8 cellular contexts compared by ENCODE assay signal in genomic region chr3:11096266-11097135, GRCh38. TPM values are rescaled to one million over a fixed set of nuclear protein-coding genes. Genes with fewer than 3 reads are reported as not detected.
A peak's percentile ranks its signal among the peaks of the same experiment; 100 is the strongest.
DNase-seq lines count a peak whose midpoint lies in the region; ATAC-seq and TF ChIP-seq lines count a peak whose summit lies in the region.

No MANE protein-coding gene starts in this region.

- no peak overlapping the region for H3K27ac ChIP-seq in WERI-Rb-1
- H3K27ac ChIP-seq in breast epithelium = peak overlapping the region; percentile 58 to 62

- in situ Hi-C loops in GM13976 (cut with MboI; ENCODE audit: low sequenced_read_pairs, unreplicated experiment) = no loop called here

- ATAC-seq in GM18909 (IDR thresholded peaks at IDR 0.05; ENCODE audit: poor library complexity, unreplicated experiment) = no peak

- no peaks in the 10 kb centered on the region for H3K36me3 ChIP-seq in WERI-Rb-1
- no peaks in the 10 kb centered on the region for H3K36me3 ChIP-seq in breast epithelium
- H3K36me3 ChIP-seq in kidney epithelial cell (ENCODE audit: control insufficient read depth, insufficient read depth, low read length) = no peaks in the 10 kb centered on the region

- H3K4me1 ChIP-seq in breast epithelium = no peaks in the 10 kb centered on the region

- no peaks in the 10 kb centered on the region for H3K27me3 ChIP-seq in WERI-Rb-1 (ENCODE audit: insufficient read depth, low read depth, severe bottlenecking)
- H3K27me3 ChIP-seq in breast epithelium = no peaks in the 10 kb centered on the region
- H3K27me3 ChIP-seq in kidney epithelial cell (ENCODE audit: control insufficient read depth, insufficient read depth, low read length) = no peaks in the 10 kb centered on the region

- peak; percentile 64 to 70 for DNase-seq in AML-193 (lab: John Stamatoyannopoulos, UW)
- peak; percentile 78 for DNase-seq in HS-27A (ENCODE audit: low read depth)
- DNase-seq in WERI-Rb-1 = peak; percentile 62
- peak in 1 of 2 donors; percentile 27 for DNase-seq in breast epithelium (ENCODE audit: low spot score in 2 of 2)
- DNase-seq in kidney epithelial cell (ENCODE audit: low read depth) = peak; percentile 76
- peak; percentile 90 for DNase-seq in stimulated activated CD4-positive, alpha-beta T cell treated with anti-CD3 and anti-CD28 coated beads, Interleukin-15, amount 100 ng/mL, for 24 hours
- no peak for DNase-seq in GM13976 (ENCODE audit: low spot score)

- intact Hi-C loops in breast epithelium (cut with DNase I; ENCODE audit: low total_unique reads) = no loop called here

- TF ChIP-seq POLR2A in breast epithelium (IDR thresholded peaks at IDR 0.05) = no peak

- TF ChIP-seq CTCF in WERI-Rb-1 (IDR thresholded peaks at IDR 0.05; ENCODE audit: low read depth, low read length) (no peak), breast epithelium (IDR thresholded peaks at IDR 0.05) (no peak), kidney epithelial cell (IDR thresholded peaks at IDR 0.05; ENCODE audit: insufficient read depth, low read length, poor library complexity, severe bottlenecking) (no peak), GM13976 (IDR thresholded peaks at IDR 0.05; ENCODE audit: borderline replicate concordance, control extremely low read depth, extremely low read depth, insufficient read depth, missing control alignments) (no peak)

- H3K9me3 ChIP-seq in WERI-Rb-1 (ENCODE audit: severe bottlenecking) = no peaks in the 10 kb centered on the region
- H3K9me3 ChIP-seq in breast epithelium = peaks cover 0 to under 1% of the 10 kb centered on the region in 2 donors

- H3K4me3 ChIP-seq in WERI-Rb-1 (ENCODE audit: low read depth, low read length) = peak overlapping the region; percentile 32
- H3K4me3 ChIP-seq in breast epithelium = peak overlapping the region; percentile 13 to 57 (median 35)
- peak overlapping the region; percentile 21 for H3K4me3 ChIP-seq in kidney epithelial cell (ENCODE audit: low read depth, low read length)

RNA-seq across cellular contexts. Expression of gene HRH1, which starts 57.8 kb away (rescaled TPM):
- total RNA-seq in breast epithelium = 1 to 10 TPM; 3.8 to 4.2 (median 3.9) TPM
- 3.2 and 4.0 TPM in 2 replicates for total RNA-seq in kidney epithelial cell
